ENCODE assay signal across 21 cellular contexts in genomic region chr1:243745361-243745760, GRCh38.
A peak's percentile ranks its signal among the peaks of the same experiment; 100 is the strongest.
DNase-seq lines count a peak whose midpoint lies in the region; ATAC-seq and TF ChIP-seq lines count a peak whose summit lies in the region.
"Had no signal": no experiment of that assay in that cellular context is flagged by ENCODE, and none has a peak within 500 bp of the region (broad histone marks: within the 10 kb centered on the region; RNA-seq: fewer than 3 reads in every experiment).

No MANE protein-coding gene starts in this region.

- H3K9me3 ChIP-seq in iPS-20b (ENCODE audit: insufficient read depth, low read depth, low read length) (no peaks in the 10 kb centered on the region), tibial nerve (no peaks in the 10 kb centered on the region)
- H3K9me3 ChIP-seq: adrenal gland, gastrocnemius medialis, upper lobe of right lung had no signal

- H3K27ac Mint-ChIP-seq in progenitor cell of endocrine pancreas = no peak overlapping the region
- H3K27ac Mint-ChIP-seq: activated CD4-positive, alpha-beta T cell treated with anti-CD3 and anti-CD28 coated beads for 36 hours had no signal

- H3K27ac ChIP-seq in iPS-20b (ENCODE audit: low read length) = no peak overlapping the region
- no peak overlapping the region for H3K27ac ChIP-seq in tibial nerve
- H3K27ac ChIP-seq: adrenal gland, gastrocnemius medialis, KMS-11, upper lobe of right lung had no signal

- peak overlapping the region; percentile 10; the same call in 1 of the 2 replicates for H3K9ac ChIP-seq in iPS-20b (ENCODE audit: low read depth, low read length)
- H3K9ac ChIP-seq: KMS-11, SK-N-SH had no signal

- 83% methylated on average over 4 of the region's 4 CpGs for WGBS in tibial nerve, 2 donors

- H3K36me3 ChIP-seq in iPS-20b (ENCODE audit: insufficient read depth, low read depth, low read length) (no peaks in the 10 kb centered on the region), tibial nerve (no peaks in the 10 kb centered on the region)
- H3K36me3 ChIP-seq: adrenal gland, gastrocnemius medialis, upper lobe of right lung had no signal

- H3K4me3 ChIP-seq in cardiac fibroblast (replicated peaks in 1 of 2; ENCODE audit: low read depth in 2 of 2, low read length in 2 of 2) (no peak overlapping the region), iPS-20b (ENCODE audit: low read length) (no peak overlapping the region), tibial nerve (no peak overlapping the region)
- H3K4me3 ChIP-seq: adrenal gland, gastrocnemius medialis, upper lobe of right lung had no signal

- no peaks in the 10 kb centered on the region for H3K27me3 Mint-ChIP-seq in progenitor cell of endocrine pancreas
- H3K27me3 Mint-ChIP-seq: activated CD4-positive, alpha-beta T cell treated with anti-CD3 and anti-CD28 coated beads for 36 hours; central memory CD8-positive, alpha-beta T cell had no signal

- H3K9me3 Mint-ChIP-seq in progenitor cell of endocrine pancreas (ENCODE audit: low read depth) = peaks cover 9% of the 10 kb centered on the region
- H3K9me3 Mint-ChIP-seq: central memory CD8-positive, alpha-beta T cell had no signal

- TF ChIP-seq CTCF in cardiac fibroblast (IDR thresholded peaks at IDR 0.05; ENCODE audit: low read depth, low read length) (no peak), tibial nerve (IDR thresholded peaks at IDR 0.05) (no peak), progenitor cell of endocrine pancreas (IDR thresholded peaks at IDR 0.05; ENCODE audit: unreplicated experiment) (no peak)

- TF ChIP-seq POLR2A in tibial nerve (IDR thresholded peaks at IDR 0.05) = no peak

- H3K4me1 ChIP-seq in iPS-20b (ENCODE audit: insufficient read depth, low read length) (peaks cover 41% of the 10 kb centered on the region), tibial nerve (peaks cover 0 to 25% (median 0%) of the 10 kb centered on the region in 4 donors)
- H3K4me1 ChIP-seq: upper lobe of right lung had no signal

- TF ChIP-seq EP300 in tibial nerve (IDR thresholded peaks at IDR 0.05) = no peak

- peaks cover 8% of the 10 kb centered on the region for H3K4me1 Mint-ChIP-seq in progenitor cell of endocrine pancreas (ENCODE audit: low read depth)

- H3K36me3 Mint-ChIP-seq in progenitor cell of endocrine pancreas (ENCODE audit: insufficient read depth) = peaks cover 5% of the 10 kb centered on the region

- no peaks in the 10 kb centered on the region for H3K27me3 ChIP-seq in iPS-20b (ENCODE audit: insufficient read depth, low read length)
- no peaks in the 10 kb centered on the region for H3K27me3 ChIP-seq in tibial nerve
- H3K27me3 ChIP-seq: adrenal gland, gastrocnemius medialis, upper lobe of right lung had no signal

- ATAC-seq in HG03097 (IDR thresholded peaks at IDR 0.05; ENCODE audit: low FRiP score, unreplicated experiment) = no peak
- ATAC-seq: activated CD4-positive, alpha-beta T cell treated with anti-CD3 and anti-CD28 coated beads for 36 hours; gastrocnemius medialis; HCT116; left lobe of liver; stimulated activated naive CD8-positive, alpha-beta T cell treated with anti-CD3 and anti-CD28 coated beads, Interleukin-15, Interleukin-2, amounts not matched to agents 100 U/mL and 50 U/mL, for 24 hours; upper lobe of right lung had no signal

- no peak overlapping the region for H3K4me3 Mint-ChIP-seq in progenitor cell of endocrine pancreas (ENCODE audit: low read depth)
- H3K4me3 Mint-ChIP-seq: activated CD4-positive, alpha-beta T cell treated with anti-CD3 and anti-CD28 coated beads for 36 hours; central memory CD8-positive, alpha-beta T cell had no signal

- peak; percentile 67 for DNase-seq in ELR (ENCODE audit: low read depth)
- peak; percentile 59 for DNase-seq in M059J (ENCODE audit: low read depth)
- DNase-seq in cardiac fibroblast (ENCODE audit: low read depth in 2 of 2) = peak; percentile 30 to 62
- DNase-seq in tibial nerve (ENCODE audit: low spot score in 2 of 2) = no peak
- DNase-seq in amygdala (lab: John Stamatoyannopoulos, UW) = no peak
- DNase-seq in progenitor cell of endocrine pancreas (ENCODE audit: low spot score, unreplicated experiment) = no peak
- DNase-seq: activated CD4-positive, alpha-beta T cell treated with anti-CD3 and anti-CD28 coated beads for 36 hours; adrenal gland; gastrocnemius medialis; NCI-H1436 treated with DMSO at 0.1 percent for 48 hours; NCI-H82; SK-N-SH; stimulated activated naive CD8-positive, alpha-beta T cell treated with anti-CD3 and anti-CD28 coated beads, Interleukin-15, Interleukin-2, amounts not matched to agents 100 U/mL and 50 U/mL, for 24 hours; T-helper 9 cell; upper lobe of right lung had no signal

Comparison
In these comparisons a context has a peak if more than half of its experiments do, and no peak if none do; other contexts are left out.
1. DNase-seq: peak in ELR (single experiment), M059J (single experiment) and cardiac fibroblast (2 of 2); none in tibial nerve (0 of 2), amygdala (0 of 56) and progenitor cell of endocrine pancreas (single experiment).